ENCODE assay signal across 9 cellular contexts in genomic region chr15:37891754-37892368, GRCh38. TPM values are rescaled to one million over a fixed set of nuclear protein-coding genes. Genes with fewer than 3 reads are reported as not detected.
DNase-seq lines count a peak whose midpoint lies in the region; ATAC-seq, FAIRE-seq and TF ChIP-seq lines count a peak whose summit lies in the region.
"Had no signal": no experiment of that assay in that cellular context is flagged by ENCODE, and none has a peak within 500 bp of the region (broad histone marks: within the 10 kb centered on the region; RNA-seq: fewer than 3 reads in every experiment).

No MANE protein-coding gene starts in this region.

- BruUV-seq in HepG2 (replicated peaks; lab: Mats Ljungman, UMichigan), result no TSS peak

- in situ Hi-C loops in HepG2 (cut with HindIII; ENCODE audit: extremely low pct_ligation_motif_present, low pct_unique_long_range_greater_than_20kb), result loop anchor here (25.0 kb wide), 2 partner anchors 1005 to 1380 kb away; no protein-coding TSS in a partner anchor

- H3K9ac ChIP-seq in HepG2 (ENCODE audit: insufficient read depth, low read depth, low read length), result no peak overlapping the region

- TF ChIP-seq CTCF in bronchial epithelial cell (IDR thresholded peaks at IDR 0.05; ENCODE audit: insufficient read depth, low read length, severe bottlenecking) (peak; percentile 84), HepG2 (CRISPR knock-in tag; IDR thresholded peaks at IDR 0.05) (peak; percentile 66)

- 0 out of 2 replicates have a peak, but pooled peaks have one; percentile 14 for TF ChIP-seq RAD21 in HepG2 (CRISPR knock-in tag; IDR thresholded peaks at IDR 0.05)

- no peaks in the 10 kb centered on the region for H4K20me1 ChIP-seq in HepG2 (ENCODE audit: insufficient read depth, low read length)

- intact Hi-C loops in HepG2 (cut with micrococcal nuclease; ENCODE audit: unreplicated experiment), result loop anchor here (1.0 to 10.0 kb wide), 2 partner anchors 127 to 210 kb away; no protein-coding TSS in a partner anchor

- no peak overlapping the region for H3K27ac ChIP-seq in HepG2 (ENCODE audit: extremely low read length, insufficient read depth, low read length)

- TF ChIP-seq EP300 in HepG2 (IDR thresholded peaks at IDR 0.05; ENCODE audit: low read depth in 2 of 2, low read length in 2 of 2) (no peak), HepG2 (CRISPR knock-in tag; IDR thresholded peaks at IDR 0.05; ENCODE audit: borderline replicate concordance) (no peak)

- no peaks in the 10 kb centered on the region for H3K9me3 ChIP-seq in HepG2 (ENCODE audit: low read length)

- no peak overlapping the region for H3K4me2 ChIP-seq in HepG2 (ENCODE audit: low read depth, low read length)

- 0% methylated on average over 5 of the region's 5 CpGs for WGBS in HepG2 (ENCODE audit: low lambda C conversion rate)

- H2AFZ ChIP-seq in HepG2 (ENCODE audit: low read length), result no peak overlapping the region

- DNase-seq in DMS53 treated with DMSO at 0.1 percent for 48 hours (lab: John Stamatoyannopoulos, UW; ENCODE audit: unreplicated experiment), result peak; percentile 43
- DNase-seq in H7, result peak; percentile 9
- DNase-seq in NCI-H774 (lab: John Stamatoyannopoulos, UW), result peak; percentile 46
- peak; percentile 52 for DNase-seq in bronchial epithelial cell (ENCODE audit: low read depth)
- peak; percentile 23 for DNase-seq in HepG2 (ENCODE audit: low spot score)
- DNase-seq in T-helper 1 cell, result no peak

- no peak for FAIRE-seq in bronchial epithelial cell (lab: Jason Lieb, UNC)
- FAIRE-seq in HepG2 (lab: Jason Lieb, UNC), result peak; percentile 63

- ATAC-seq in HepG2, result peak; percentile 76
- no peak for ATAC-seq in HG03457 (IDR thresholded peaks at IDR 0.05; ENCODE audit: unreplicated experiment)
- no peak for ATAC-seq in HG03025 (IDR thresholded peaks at IDR 0.05; ENCODE audit: low FRiP score, unreplicated experiment)

- no peaks in the 10 kb centered on the region for H3K79me2 ChIP-seq in HepG2 (ENCODE audit: insufficient read depth, low read length)

- H3K27me3 ChIP-seq in H7 (ENCODE audit: control insufficient read depth, insufficient read depth, low read length) (no peaks in the 10 kb centered on the region), bronchial epithelial cell (ENCODE audit: control insufficient read depth, insufficient read depth, low read length) (no peaks in the 10 kb centered on the region), HepG2 (ENCODE audit: control insufficient read depth in 1 of 2, insufficient read depth in 2 of 2, low read length in 2 of 2) (peaks cover 0 to 3% of the 10 kb centered on the region in 2 experiments; a peak in 1 of 5 replicates)

- H3K36me3 ChIP-seq in H7 (replicated peaks; ENCODE audit: control insufficient read depth, insufficient read depth, low read length) (no peaks in the 10 kb centered on the region), bronchial epithelial cell (ENCODE audit: control insufficient read depth, insufficient read depth, low read length) (no peaks in the 10 kb centered on the region), HepG2 (replicated peaks in 1 of 2; ENCODE audit: control insufficient read depth in 1 of 2, insufficient read depth in 2 of 2, low read length in 2 of 2) (no peaks in the 10 kb centered on the region)

- POLR2A ChIA-PET in HepG2 (lab: Yijun Ruan, JAX), result no interaction called here

- CTCF ChIA-PET in HepG2 (lab: Yijun Ruan, JAX; ENCODE audit: low intra/inter-chr PET ratio, low total read pairs), result interaction anchor here (2.2 kb wide), 1 partner anchor 209 kb away, joined by 7 read pairs; no protein-coding TSS in a partner anchor

- H3K4me1 ChIP-seq in HepG2 (ENCODE audit: insufficient read depth, low read length), result no peaks in the 10 kb centered on the region

- TF ChIP-seq POLR2A in HepG2 (IDR thresholded peaks at IDR 0.05; ENCODE audit: insufficient read depth in 1 of 2, low read depth in 2 of 2, low read length in 2 of 2), result no peak

- H3K4me3 ChIP-seq in H7 (ENCODE audit: insufficient read depth, low read depth, low read length) (no peak overlapping the region), bronchial epithelial cell (ENCODE audit: low read depth, low read length) (no peak overlapping the region), HepG2 (replicated peaks in 1 of 3; ENCODE audit: insufficient read depth in 1 of 3, low read depth in 2 of 3, low read length in 3 of 3) (no peak overlapping the region)

TF ChIP-seq in HepG2, 621 proteins besides CTCF, POLR2A, EP300 and RAD21:
- TF ChIP-seq STAG1 (CRISPR knock-in tag; IDR thresholded peaks at IDR 0.05) (peak; percentile 70), SMC3 (IDR thresholded peaks at IDR 0.05; ENCODE audit: low read length) (peak; percentile 66; the same call in 1 of the 2 replicates), NR2F6 (IDR thresholded peaks at IDR 0.05) (no peak), NR2F6 (CRISPR knock-in tag; IDR thresholded peaks at IDR 0.05) (no peak)

RNA-seq across cellular contexts. Expression of gene TMCO5A, which starts 42.6 kb away (rescaled TPM):
- not detected in 2 replicates for total RNA-seq in H7 (2014; rRNA removed; shearing (Covaris generic))
- total RNA-seq in bronchial epithelial cell (not detected in 2 replicates), HepG2 (2016; rRNA removed; fragmentation: Illumina TruSeq; extraction: Trizol) (not detected in 2 replicates)
- not detected in 2 replicates for total RNA-seq in HepG2 (2016; cell fraction: cytosol; rRNA removed; fragmentation: Illumina TruSeq; extraction: Trizol; ENCODE audit: low read depth)
- total RNA-seq in HepG2 (2016; cell fraction: insoluble cytoplasmic fraction; rRNA removed; fragmentation: Illumina TruSeq; extraction: Trizol), result not detected in 2 replicates
- total RNA-seq in HepG2 (2016; cell fraction: membrane; rRNA removed; fragmentation: Illumina TruSeq; extraction: Trizol), result not detected in 2 replicates
- not detected in 2 replicates for total RNA-seq in HepG2 (2016; cell fraction: nucleus; rRNA removed; fragmentation: Illumina TruSeq; extraction: Trizol)
- polyA plus RNA-seq in HepG2 (2011; rRNA removed), result not detected in 2 replicates
- not detected in 2 replicates for polyA plus RNA-seq in HepG2 (2011; cell fraction: cytosol; rRNA removed)
- not detected in 2 replicates for polyA plus RNA-seq in HepG2 (2011; cell fraction: nucleus; rRNA removed)
- not detected in 2 replicates for polyA plus RNA-seq in HepG2 (2012)
- polyA plus RNA-seq in HepG2 (2016; cell fraction: cytosol; fragmentation: Illumina TruSeq; extraction: Trizol; ENCODE audit: low read depth), result not detected in 2 replicates
- polyA plus RNA-seq in HepG2 (2016; cell fraction: insoluble cytoplasmic fraction; fragmentation: Illumina TruSeq; extraction: Trizol; ENCODE audit: low read depth), result not detected in 2 replicates
- not detected in 2 replicates for polyA plus RNA-seq in HepG2 (2016; cell fraction: membrane; fragmentation: Illumina TruSeq; extraction: Trizol; ENCODE audit: low read depth)
- polyA plus RNA-seq in HepG2 (2016; cell fraction: nucleus; fragmentation: Illumina TruSeq; extraction: Trizol; ENCODE audit: insufficient read depth, low read depth), result not detected in 2 replicates
- not detected in 2 replicates for polyA minus RNA-seq in HepG2 (2011; rRNA and poly(A)+ RNA removed; ENCODE audit: low replicate concordance)
- polyA minus RNA-seq in HepG2 (2011; cell fraction: cytosol; rRNA and poly(A)+ RNA removed), result not detected in 2 replicates
- not detected in 2 replicates for polyA minus RNA-seq in HepG2 (2011; cell fraction: nucleus; rRNA and poly(A)+ RNA removed)
- total RNA-seq: T-helper 2 cell treated with Interferon-gamma antibody and Interleukin-4, amounts not matched to agents 100 ng/mL and 5 ng/mL, for 36 hours had no signal

Comparison
In these comparisons a context has a peak if more than half of its experiments do, and no peak if none do; other contexts are left out.
1. DNase-seq: peak in DMS53 treated with DMSO at 0.1 percent for 48 hours (single experiment), H7 (single experiment), NCI-H774 (single experiment), bronchial epithelial cell (single experiment) and HepG2 (single experiment); none in T-helper 1 cell (0 of 5).